ENCODE assay signal across 1 cellular context in the genomic region with DNA sequence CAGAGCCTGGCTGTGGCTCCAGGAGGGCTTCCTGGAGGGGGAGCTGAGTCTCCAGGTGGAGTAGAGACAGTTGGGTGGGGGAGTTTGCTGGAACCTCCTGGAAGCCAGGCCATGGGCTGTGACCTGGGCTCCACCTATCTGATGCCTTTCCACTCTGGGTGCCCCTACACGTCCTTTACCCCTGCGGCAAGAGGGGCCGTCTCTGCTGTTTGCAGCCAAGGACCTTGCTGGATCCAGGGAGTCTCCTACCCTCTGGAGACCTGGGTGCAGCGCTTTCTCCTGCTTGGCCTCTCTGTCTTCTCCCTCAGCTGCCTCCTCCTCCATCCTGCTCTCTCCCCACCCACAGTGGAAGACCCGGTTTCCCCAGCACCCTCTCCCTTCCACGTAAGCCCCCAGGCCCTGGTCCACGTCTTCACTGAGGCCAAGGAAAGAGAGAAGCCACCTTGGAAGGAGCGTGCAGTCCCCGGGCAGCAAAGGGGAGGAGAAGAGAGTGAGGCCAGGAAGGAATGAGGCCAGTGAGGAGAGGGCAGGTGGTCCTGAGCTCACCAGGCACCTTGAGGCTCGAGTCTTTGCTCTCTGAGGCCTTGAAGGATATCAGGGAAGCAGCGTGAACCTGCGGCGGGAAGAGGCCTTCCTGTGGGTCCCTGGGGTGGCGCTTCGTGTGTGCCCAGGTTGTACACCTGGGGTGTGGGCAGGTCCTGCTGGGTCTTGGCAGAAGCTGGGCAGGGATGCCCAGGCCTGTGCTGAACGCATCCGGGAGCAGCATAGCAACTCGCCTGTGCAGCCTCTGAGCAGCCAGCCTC.
TF ChIP-seq lines count a peak whose summit lies in the region.

No MANE protein-coding gene starts in this region.

TF ChIP-seq in H1, 55 proteins besides CTCF, POLR2A, EP300 and RAD21 (continued from another document):
- TF ChIP-seq, protein P1, sequence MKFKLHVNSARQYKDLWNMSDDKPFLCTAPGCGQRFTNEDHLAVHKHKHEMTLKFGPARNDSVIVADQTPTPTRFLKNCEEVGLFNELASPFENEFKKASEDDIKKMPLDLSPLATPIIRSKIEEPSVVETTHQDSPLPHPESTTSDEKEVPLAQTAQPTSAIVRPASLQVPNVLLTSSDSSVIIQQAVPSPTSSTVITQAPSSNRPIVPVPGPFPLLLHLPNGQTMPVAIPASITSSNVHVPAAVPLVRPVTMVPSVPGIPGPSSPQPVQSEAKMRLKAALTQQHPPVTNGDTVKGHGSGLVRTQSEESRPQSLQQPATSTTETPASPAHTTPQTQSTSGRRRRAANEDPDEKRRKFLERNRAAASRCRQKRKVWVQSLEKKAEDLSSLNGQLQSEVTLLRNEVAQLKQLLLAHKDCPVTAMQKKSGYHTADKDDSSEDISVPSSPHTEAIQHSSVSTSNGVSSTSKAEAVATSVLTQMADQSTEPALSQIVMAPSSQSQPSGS (IDR thresholded peaks at IDR 0.05; ENCODE audit: low read length) = no peak
- TF ChIP-seq BRCA1 (IDR thresholded peaks at IDR 0.05; ENCODE audit: low read depth, low read length) (no peak), SP2 (IDR thresholded peaks at IDR 0.05; ENCODE audit: low read length) (no peak), RXRA (IDR thresholded peaks at IDR 0.05; ENCODE audit: insufficient read depth, low read depth, low read length) (no peak), CBX8 (IDR thresholded peaks at IDR 0.05; ENCODE audit: borderline replicate concordance, low read depth, low read length) (no peak), RNF2 (IDR thresholded peaks at IDR 0.05; ENCODE audit: borderline replicate concordance, low read depth, low read length, missing control alignments, poor library complexity, severe bottlenecking) (no peak)
